In genomic region chr4:3481113-3481531, GRCh38 we compare ENCODE assay signal across 13 cellular contexts. TPM values are rescaled to one million over a fixed set of nuclear protein-coding genes. Genes with fewer than 3 reads are reported as not detected.
DNase-seq lines count a peak whose midpoint lies in the region; ATAC-seq and TF ChIP-seq lines count a peak whose summit lies in the region.
"Had no signal": no experiment of that assay in that cellular context is flagged by ENCODE, and none has a peak within 500 bp of the region (broad histone marks: within the 10 kb centered on the region; RNA-seq: fewer than 3 reads in every experiment).

No MANE protein-coding gene starts in this region.

- intact Hi-C loops in Caco-2 (cut with micrococcal nuclease; ENCODE audit: unreplicated experiment), result no loop called here

- H3K79me2 ChIP-seq in mesendoderm (ENCODE audit: control insufficient read depth, insufficient read depth, low read length), result no peaks in the 10 kb centered on the region

- H2BK5ac ChIP-seq in mesendoderm (ENCODE audit: low read length), result no peak overlapping the region

- H3K4me1 ChIP-seq in Caco-2 (peaks cover 19% of the 10 kb centered on the region), HUES6 (ENCODE audit: control insufficient read depth, insufficient read depth, low read length) (peaks cover 37% of the 10 kb centered on the region), mesendoderm (ENCODE audit: control insufficient read depth, low read depth, low read length) (peaks cover 13% of the 10 kb centered on the region)

- peak overlapping the region; percentile 83 for H3K56ac ChIP-seq in mesendoderm (ENCODE audit: low read length)

- H3K4ac ChIP-seq in mesendoderm (ENCODE audit: low read depth, low read length), result no peak overlapping the region

- ATAC-seq in WTC11, result peak; percentile 8

- no peak for TF ChIP-seq CTCF in Caco-2 (IDR thresholded peaks at IDR 0.05; ENCODE audit: insufficient read depth in 1 of 2, low read depth in 1 of 2, low read length in 1 of 2, severe bottlenecking in 1 of 2, unreplicated experiment in 1 of 2)
- no peak for TF ChIP-seq CTCF in WTC11 (IDR thresholded peaks at IDR 0.05)
- no peak for TF ChIP-seq CTCF in nephron progenitor cell (IDR thresholded peaks at IDR 0.05)

- H3K27me3 Mint-ChIP-seq in Caco-2 (ENCODE audit: insufficient read depth, unreplicated experiment) (peaks cover 3% of the 10 kb centered on the region), WTC11 (ENCODE audit: low read depth) (peaks cover 73% of the 10 kb centered on the region), nephron progenitor cell (ENCODE audit: low read depth, poor library complexity) (peaks cover 18% of the 10 kb centered on the region)

- H3K4me1 Mint-ChIP-seq in Caco-2 (ENCODE audit: low read depth, unreplicated experiment) (no peaks in the 10 kb centered on the region), WTC11 (peaks cover 18% of the 10 kb centered on the region), nephron progenitor cell (peaks cover 13% of the 10 kb centered on the region)
- H3K4me1 Mint-ChIP-seq: activated CD4-positive, alpha-beta T cell treated with anti-CD3 and anti-CD28 coated beads, Interleukin-2, amount 10 ng/mL, durations not matched to agents 24 days and 14 days had no signal

- H3K36me3 ChIP-seq in Caco-2 (ENCODE audit: control insufficient read depth, insufficient read depth, low read length), result no peaks in the 10 kb centered on the region
- H3K36me3 ChIP-seq in HUES6 (ENCODE audit: control insufficient read depth, insufficient read depth, low read length), result no peaks in the 10 kb centered on the region
- no peaks in the 10 kb centered on the region for H3K36me3 ChIP-seq in mesendoderm (ENCODE audit: control insufficient read depth, insufficient read depth, low read length)

- no peak overlapping the region for H2BK15ac ChIP-seq in mesendoderm (replicated peaks; ENCODE audit: low read depth)

- WGBS in mesendoderm (ENCODE audit: extremely low coverage, insufficient coverage, low lambda C conversion rate), result no CpG with 5 or more reads among the region's 5 CpGs

- no peaks in the 10 kb centered on the region for H3K9me3 ChIP-seq in Caco-2
- no peaks in the 10 kb centered on the region for H3K9me3 ChIP-seq in HUES6 (ENCODE audit: control insufficient read depth, insufficient read depth, low read depth, low read length)

- H3K27ac Mint-ChIP-seq in Caco-2 (ENCODE audit: unreplicated experiment), result peak overlapping the region; percentile 7
- H3K27ac Mint-ChIP-seq in WTC11, result no peak overlapping the region
- H3K27ac Mint-ChIP-seq in nephron progenitor cell, result no peak overlapping the region
- H3K27ac Mint-ChIP-seq: activated CD4-positive, alpha-beta T cell treated with anti-CD3 and anti-CD28 coated beads, Interleukin-2, amount 10 ng/mL, durations not matched to agents 24 days and 14 days; CD14-positive monocyte had no signal

- no peak overlapping the region for H2AK5ac ChIP-seq in mesendoderm (ENCODE audit: low read length)

- H3K18ac ChIP-seq in mesendoderm (ENCODE audit: low read length), result no peak overlapping the region

- no peak overlapping the region for H3K23ac ChIP-seq in mesendoderm (ENCODE audit: low read length)

- no peak overlapping the region for H3K27ac ChIP-seq in HUES6 (ENCODE audit: low read depth, low read length)
- peak overlapping the region; percentile 31 for H3K27ac ChIP-seq in mesendoderm (ENCODE audit: low read depth, low read length)

- H3K9ac ChIP-seq in HUES6 (ENCODE audit: low read length) (peak overlapping the region; percentile 2), mesendoderm (ENCODE audit: low read length) (no peak overlapping the region)

- H3K9me3 Mint-ChIP-seq in Caco-2 (ENCODE audit: unreplicated experiment), result no peaks in the 10 kb centered on the region
- H3K9me3 Mint-ChIP-seq in WTC11, result no peaks in the 10 kb centered on the region
- H3K9me3 Mint-ChIP-seq in nephron progenitor cell, result no peaks in the 10 kb centered on the region
- H3K9me3 Mint-ChIP-seq: activated CD4-positive, alpha-beta T cell treated with anti-CD3 and anti-CD28 coated beads, Interleukin-2, amount 10 ng/mL, durations not matched to agents 24 days and 14 days had no signal

- no peak overlapping the region for H2BK120ac ChIP-seq in mesendoderm (ENCODE audit: low read depth, low read length)

- DNase-seq in Caco-2, result no peak
- no peak for DNase-seq in WTC11 (ENCODE audit: low spot score)
- peak; percentile 77 for DNase-seq in mesendoderm
- no peak for DNase-seq in activated CD4-positive, alpha-beta T cell treated with anti-CD3 and anti-CD28 coated beads, Interleukin-2, amount 50 U/mL, for 4 hours
- no peak for DNase-seq in glomerular visceral epithelial cell (ENCODE audit: extremely low spot score)
- DNase-seq in nephron progenitor cell, result no peak
- no peak for DNase-seq in T1000 (lab: John Stamatoyannopoulos, UW)

- H3K79me1 ChIP-seq in mesendoderm (ENCODE audit: low read length), result no peaks in the 10 kb centered on the region

- POLR2A ChIA-PET in Caco-2 (lab: Charles Lee) (no interaction called here), WTC11 (lab: Charles Lee) (no interaction called here)

- no peak overlapping the region for H3K4me3 ChIP-seq in Caco-2 (ENCODE audit: low read depth, low read length)
- H3K4me3 ChIP-seq in HUES6 (ENCODE audit: low read depth, low read length), result peak overlapping the region; percentile 34
- no peak overlapping the region for H3K4me3 ChIP-seq in mesendoderm (ENCODE audit: low read length)

- H3K4me2 ChIP-seq in mesendoderm (ENCODE audit: low read length), result peak overlapping the region; percentile 38

- H3K36me3 Mint-ChIP-seq in Caco-2 (ENCODE audit: insufficient read depth, unreplicated experiment), result no peaks in the 10 kb centered on the region
- H3K36me3 Mint-ChIP-seq in WTC11, result no peaks in the 10 kb centered on the region
- H3K36me3 Mint-ChIP-seq in nephron progenitor cell (ENCODE audit: low read depth), result no peaks in the 10 kb centered on the region
- H3K36me3 Mint-ChIP-seq: CD14-positive monocyte had no signal

- H4K5ac ChIP-seq in mesendoderm (ENCODE audit: low read length), result no peak overlapping the region

- H3K27me3 ChIP-seq in Caco-2 (replicated peaks; ENCODE audit: control insufficient read depth, insufficient read depth, low read length) (no peaks in the 10 kb centered on the region; the same call in 1 of the 2 replicates), HUES6 (ENCODE audit: control insufficient read depth, insufficient read depth, low read length) (peaks cover 84% of the 10 kb centered on the region), mesendoderm (ENCODE audit: insufficient read depth, low read length, poor library complexity) (no peaks in the 10 kb centered on the region)

- no peak overlapping the region for H4K8ac ChIP-seq in mesendoderm (ENCODE audit: low read depth, low read length)

- CTCF ChIA-PET in Caco-2 (lab: Charles Lee) (interaction anchor here (0.6 to 2.3 kb wide), 12 partner anchors 9 to 1375 kb away, joined by 3 to 25 read pairs (median 3); no protein-coding TSS in a partner anchor), WTC11 (lab: Charles Lee) (interaction anchor here (0.5 to 4.3 kb wide), 90 partner anchors 8 to 1646 kb away, joined by 3 to 61 read pairs (median 4); partner anchors contain the start of genes DOK7, GRK4, HGFAC and MSANTD1)

- BruUV-seq in Caco-2 (replicated peaks; lab: Mats Ljungman, UMichigan), result no TSS peak

- H3K4me3 Mint-ChIP-seq in Caco-2 (ENCODE audit: unreplicated experiment) (no peak overlapping the region), WTC11 (peak overlapping the region; percentile 53), nephron progenitor cell (no peak overlapping the region)
- H3K4me3 Mint-ChIP-seq: activated CD4-positive, alpha-beta T cell treated with anti-CD3 and anti-CD28 coated beads, Interleukin-2, amount 10 ng/mL, durations not matched to agents 24 days and 14 days had no signal

TF ChIP-seq in WTC11, 78 proteins besides CTCF, POLR2A, EP300 and RAD21 (continues in another document):
- TF ChIP-seq ZNF423 (CRISPR knock-in tag; IDR thresholded peaks at IDR 0.05), result peak; percentile 98
- TF ChIP-seq TP53 (CRISPR knock-in tag; IDR thresholded peaks at IDR 0.05), result no peak
- TF ChIP-seq FOXP1 (CRISPR knock-in tag; IDR thresholded peaks at IDR 0.05; ENCODE audit: borderline replicate concordance), result 0 out of 2 replicates have a peak, but pooled peaks have one; percentile 17
- 0 out of 2 replicates have a peak, but pooled peaks have one; percentile 31 for TF ChIP-seq ZBTB21 (CRISPR knock-in tag; IDR thresholded peaks at IDR 0.05; ENCODE audit: borderline replicate concordance)
- peak; percentile 29; the same call in 1 of the 2 replicates for TF ChIP-seq SP1 (CRISPR knock-in tag; conservative IDR thresholded peaks at IDR 0.05)
- TF ChIP-seq FOXP4 (CRISPR knock-in tag; IDR thresholded peaks at IDR 0.05), result no peak
- TF ChIP-seq, protein P1, sequence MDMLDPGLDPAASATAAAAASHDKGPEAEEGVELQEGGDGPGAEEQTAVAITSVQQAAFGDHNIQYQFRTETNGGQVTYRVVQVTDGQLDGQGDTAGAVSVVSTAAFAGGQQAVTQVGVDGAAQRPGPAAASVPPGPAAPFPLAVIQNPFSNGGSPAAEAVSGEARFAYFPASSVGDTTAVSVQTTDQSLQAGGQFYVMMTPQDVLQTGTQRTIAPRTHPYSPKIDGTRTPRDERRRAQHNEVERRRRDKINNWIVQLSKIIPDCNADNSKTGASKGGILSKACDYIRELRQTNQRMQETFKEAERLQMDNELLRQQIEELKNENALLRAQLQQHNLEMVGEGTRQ (CRISPR knock-in tag; IDR thresholded peaks at IDR 0.05), result 0 out of 2 replicates have a peak, but pooled peaks have one; percentile 11

RNA-seq across cellular contexts. Expression of gene DOK7, which starts 18.0 kb away (rescaled TPM):
- total RNA-seq in Caco-2 (2022) (0.29 TPM in 1 of 2 replicates, not detected in the other), WTC11 (2021) (0.22 to 0.46 TPM (median 0.44 TPM) in 3 replicates)
- 0.21 TPM for polyA plus RNA-seq in mesendoderm (2013, experiment 1 of 2)
- polyA plus RNA-seq in mesendoderm (2013, experiment 2 of 2), result 0.14 TPM
- total RNA-seq: activated CD4-positive, alpha-beta T cell treated with anti-CD3 and anti-CD28 coated beads, Interleukin-2, amount 10 ng/mL, durations not matched to agents 24 days and 14 days; glomerular endothelial cell; T-helper 2 cell treated with Interferon-gamma antibody and Interleukin-4, amounts not matched to agents 100 ng/mL and 5 ng/mL, for 36 hours had no signal
- polyA plus RNA-seq: CD14-positive monocyte had no signal

RNA-seq across cellular contexts. Expression of gene HGFAC, which starts 39.4 kb away (rescaled TPM):
- total RNA-seq in Caco-2 (2022) (0.48 and 0.79 TPM in 2 replicates), WTC11 (2021) (0.20 to 0.76 TPM (median 0.48 TPM) in 3 replicates)
- polyA plus RNA-seq in mesendoderm (2013, experiment 1 of 2), result 0.10 TPM
- polyA plus RNA-seq in mesendoderm (2013, experiment 2 of 2), result 0.06 TPM
- total RNA-seq: activated CD4-positive, alpha-beta T cell treated with anti-CD3 and anti-CD28 coated beads, Interleukin-2, amount 10 ng/mL, durations not matched to agents 24 days and 14 days; T-helper 2 cell treated with Interferon-gamma antibody and Interleukin-4, amounts not matched to agents 100 ng/mL and 5 ng/mL, for 36 hours; ureter had no signal
- polyA plus RNA-seq: CD14-positive monocyte had no signal

RNA-seq across cellular contexts. Expression of gene LRPAP1, which starts 51.1 kb away (rescaled TPM):
- total RNA-seq in Caco-2 (2022), result 211 and 224 TPM in 2 replicates
- 90.8 to 106 TPM (median 97.4 TPM) in 3 replicates for total RNA-seq in WTC11 (2021)
- polyA plus RNA-seq in mesendoderm (2013, experiment 1 of 2), result 46.7 TPM
- 50.6 TPM for polyA plus RNA-seq in mesendoderm (2013, experiment 2 of 2)
